Comparison of ENCODE assay signal across 8 cellular contexts in the genomic region with DNA sequence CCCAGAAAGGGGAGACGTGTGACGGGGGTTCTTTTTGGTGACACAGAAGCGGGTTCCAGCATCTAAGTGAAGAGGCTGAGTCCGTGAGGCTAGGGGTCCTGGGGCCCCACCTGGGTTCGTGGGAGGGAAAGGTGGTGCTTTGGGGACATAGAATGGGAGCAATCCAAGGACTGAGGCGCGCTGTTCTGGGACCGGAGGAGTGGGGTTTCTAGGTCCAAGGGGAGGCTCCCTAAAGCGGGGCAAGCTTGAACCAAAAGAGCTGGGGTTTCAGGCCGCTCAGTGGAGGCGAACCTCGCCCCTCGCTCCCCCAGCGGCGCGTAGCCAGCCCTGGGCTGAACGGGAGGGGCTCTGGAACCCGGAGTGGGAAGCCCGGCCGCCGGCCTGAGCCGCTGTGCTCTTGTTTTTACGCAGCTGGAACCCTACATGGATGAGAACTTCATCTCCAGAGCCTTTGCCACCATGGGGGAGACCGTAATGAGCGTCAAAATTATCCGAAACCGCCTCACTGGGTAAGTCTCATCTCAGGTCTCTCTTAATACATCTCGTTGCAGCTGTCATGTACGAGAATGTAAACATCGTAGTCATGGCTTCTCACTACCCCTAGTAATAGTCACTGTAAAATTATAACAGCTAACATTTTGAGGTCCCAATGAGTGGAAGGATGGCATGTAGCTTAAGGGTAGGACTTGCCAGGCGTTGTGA. TPM values are rescaled to one million over a fixed set of nuclear protein-coding genes. Genes with fewer than 3 reads are reported as not detected.
DNase-seq lines count a peak whose midpoint lies in the region; ATAC-seq and TF ChIP-seq lines count a peak whose summit lies in the region.

No MANE protein-coding gene starts in this region.

- H3K27ac ChIP-seq in HUES64 (ENCODE audit: low read depth, low read length) (no peak overlapping the region), endodermal cell (ENCODE audit: low read depth, low read length) (no peak overlapping the region), temporal lobe (ENCODE audit: low read depth, low read length) (peak overlapping the region; percentile 86)

- H3K9me3 Mint-ChIP-seq in WTC11 (no peaks in the 10 kb centered on the region), endodermal cell (no peaks in the 10 kb centered on the region), memory B cell (no peaks in the 10 kb centered on the region)

- CTCF ChIA-PET in WTC11 (lab: Charles Lee): interaction anchor here (0.6 to 2.8 kb wide), 11 partner anchors 10 to 649 kb away, joined by 3 to 9 read pairs (median 5); a partner anchor contains a TSS

- WGBS in HUES64: 8% methylated on average over 31 of the region's 31 CpGs
- 7% methylated on average over 29 to 31 of the region's 31 CpGs for WGBS in endodermal cell (ENCODE audit: insufficient coverage in 1 of 2, insufficient read length in 1 of 2), 2 experiments

- POLR2A ChIA-PET in WTC11 (lab: Charles Lee): interaction anchor here (0.5 to 2.3 kb wide), 5 partner anchors 24 to 258 kb away, joined by 3 to 17 read pairs (median 3); no protein-coding TSS in a partner anchor

- H3K27ac Mint-ChIP-seq in WTC11 (peak overlapping the region; percentile 83), endodermal cell (peak overlapping the region; percentile 96), memory B cell (peak overlapping the region; percentile 97)

- TF ChIP-seq CTCF in WTC11 (IDR thresholded peaks at IDR 0.05) (no peak), endodermal cell (conservative IDR thresholded peaks at IDR 0.05) (no peak)

- no peaks in the 10 kb centered on the region for H3K27me3 Mint-ChIP-seq in WTC11 (ENCODE audit: low read depth)
- peaks cover 1% of the 10 kb centered on the region for H3K27me3 Mint-ChIP-seq in endodermal cell (ENCODE audit: insufficient read depth)
- H3K27me3 Mint-ChIP-seq in memory B cell: no peaks in the 10 kb centered on the region

- H3K36me3 Mint-ChIP-seq in WTC11: peaks cover 19% of the 10 kb centered on the region
- peaks cover 26% of the 10 kb centered on the region for H3K36me3 Mint-ChIP-seq in endodermal cell (ENCODE audit: low read depth)
- peaks cover 11% of the 10 kb centered on the region for H3K36me3 Mint-ChIP-seq in memory B cell

- no peaks in the 10 kb centered on the region for H3K9me3 ChIP-seq in HUES64 (ENCODE audit: insufficient read depth, low read depth, low read length)
- H3K9me3 ChIP-seq in endodermal cell (ENCODE audit: control insufficient read depth, low read length): no peaks in the 10 kb centered on the region

- H3K4me3 Mint-ChIP-seq in WTC11 (peak overlapping the region; percentile 96), endodermal cell (peak overlapping the region; percentile 99), memory B cell (peak overlapping the region; percentile 99)

- peak; percentile 62 for DNase-seq in NCI-H1092 treated with DMSO at 0.1 percent for 48 hours (lab: John Stamatoyannopoulos, UW)
- DNase-seq in NCI-H1092 (lab: John Stamatoyannopoulos, UW): no peak
- DNase-seq in WTC11 (ENCODE audit: low spot score): peak; percentile 59
- DNase-seq in endodermal cell: no peak
- no peak for DNase-seq in memory B cell (ENCODE audit: low spot score in 2 of 2)

- peaks cover 23% of the 10 kb centered on the region for H3K36me3 ChIP-seq in HUES64 (ENCODE audit: insufficient read depth, low read length)
- peaks cover 16% of the 10 kb centered on the region for H3K36me3 ChIP-seq in endodermal cell (ENCODE audit: control insufficient read depth, insufficient read depth, low read length)

- H3K9ac ChIP-seq in HUES64 (ENCODE audit: low read depth, low read length) (peak overlapping the region; percentile 82), endodermal cell (ENCODE audit: extremely low read depth, low read length, poor library complexity, severe bottlenecking) (peak overlapping the region; percentile 68)

- H3K27me3 ChIP-seq in HUES64 (ENCODE audit: insufficient read depth, low read length): no peaks in the 10 kb centered on the region
- no peaks in the 10 kb centered on the region for H3K27me3 ChIP-seq in endodermal cell (ENCODE audit: control insufficient read depth, insufficient read depth, low read length, poor library complexity, severe bottlenecking)

- H3K4me1 ChIP-seq in HUES64 (ENCODE audit: insufficient read depth, low read length): 0 out of 2 replicates have a peak, but pooled peaks cover 5% of the 10 kb centered on the region
- H3K4me1 ChIP-seq in endodermal cell (ENCODE audit: control insufficient read depth, insufficient read depth, low read length): no peaks in the 10 kb centered on the region

- H3K4me3 ChIP-seq in HUES64 (ENCODE audit: low read length) (peak overlapping the region; percentile 90), endodermal cell (ENCODE audit: low read length) (peak overlapping the region; percentile 95)

- ATAC-seq in GM21447 (IDR thresholded peaks at IDR 0.05; ENCODE audit: unreplicated experiment): peak; percentile 29
- peak; percentile 49 for ATAC-seq in WTC11
- peak; percentile 7 for ATAC-seq in memory B cell (ENCODE audit: low read depth)

- H3K4me1 Mint-ChIP-seq in WTC11 (peaks cover 8% of the 10 kb centered on the region), endodermal cell (no peaks in the 10 kb centered on the region), memory B cell (peaks cover 6% of the 10 kb centered on the region)

TF ChIP-seq in WTC11, 78 proteins besides CTCF, POLR2A, EP300 and RAD21 (continues in another document):
- TF ChIP-seq KAT7 (CRISPR knock-in tag; IDR thresholded peaks at IDR 0.05; ENCODE audit: borderline replicate concordance) (0 out of 2 replicates have a peak, but pooled peaks have one; percentile 44), FOXK1 (CRISPR knock-in tag; IDR thresholded peaks at IDR 0.05) (no peak), FOXP1 (CRISPR knock-in tag; IDR thresholded peaks at IDR 0.05; ENCODE audit: borderline replicate concordance) (0 out of 2 replicates have a peak, but pooled peaks have one; percentile 16)
- TF ChIP-seq, protein P1, sequence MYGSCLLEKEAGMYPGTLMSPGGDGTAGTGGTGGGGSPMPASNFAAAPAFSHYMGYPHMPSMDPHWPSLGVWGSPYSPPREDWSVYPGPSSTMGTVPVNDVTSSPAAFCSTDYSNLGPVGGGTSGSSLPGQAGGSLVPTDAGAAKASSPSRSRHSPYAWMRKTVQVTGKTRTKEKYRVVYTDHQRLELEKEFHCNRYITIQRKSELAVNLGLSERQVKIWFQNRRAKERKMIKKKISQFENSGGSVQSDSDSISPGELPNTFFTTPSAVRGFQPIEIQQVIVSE (CRISPR knock-in tag; IDR thresholded peaks at IDR 0.05; ENCODE audit: borderline replicate concordance): no peak
- TF ChIP-seq, protein P2, sequence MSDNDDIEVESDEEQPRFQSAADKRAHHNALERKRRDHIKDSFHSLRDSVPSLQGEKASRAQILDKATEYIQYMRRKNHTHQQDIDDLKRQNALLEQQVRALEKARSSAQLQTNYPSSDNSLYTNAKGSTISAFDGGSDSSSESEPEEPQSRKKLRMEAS (CRISPR knock-in tag; IDR thresholded peaks at IDR 0.05): no peak
- TF ChIP-seq, protein P3, sequence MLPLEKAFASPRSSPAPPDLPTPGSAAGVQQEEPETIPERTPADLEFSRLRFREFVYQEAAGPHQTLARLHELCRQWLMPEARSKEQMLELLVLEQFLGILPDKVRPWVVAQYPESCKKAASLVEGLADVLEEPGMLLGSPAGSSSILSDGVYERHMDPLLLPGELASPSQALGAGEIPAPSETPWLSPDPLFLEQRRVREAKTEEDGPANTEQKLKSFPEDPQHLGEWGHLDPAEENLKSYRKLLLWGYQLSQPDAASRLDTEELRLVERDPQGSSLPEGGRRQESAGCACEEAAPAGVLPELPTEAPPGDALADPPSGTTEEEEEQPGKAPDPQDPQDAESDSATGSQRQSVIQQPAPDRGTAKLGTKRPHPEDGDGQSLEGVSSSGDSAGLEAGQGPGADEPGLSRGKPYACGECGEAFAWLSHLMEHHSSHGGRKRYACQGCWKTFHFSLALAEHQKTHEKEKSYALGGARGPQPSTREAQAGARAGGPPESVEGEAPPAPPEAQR (CRISPR knock-in tag; IDR thresholded peaks at IDR 0.05): no peak

RNA-seq across cellular contexts. Expression of a gene that starts 0.5 kb away (rescaled TPM):
- polyA plus RNA-seq in HUES64 (2013, experiment 1 of 2): 23.9 TPM
- 22.3 TPM for polyA plus RNA-seq in HUES64 (2013, experiment 2 of 2)
- 30.4 to 40.6 TPM (median 34.0 TPM) in 3 replicates for total RNA-seq in WTC11 (2021)
- total RNA-seq in endodermal cell: 10 to 100 TPM; 49.6 to 53.7 TPM
- 31.5 TPM for polyA plus RNA-seq in endodermal cell (2013, experiment 1 of 2)
- 27.0 TPM for polyA plus RNA-seq in endodermal cell (2013, experiment 2 of 2)
- total RNA-seq in temporal lobe: 22.9 TPM

RNA-seq across cellular contexts. Expression of a gene that starts 38.7 kb away (rescaled TPM):
- polyA plus RNA-seq in HUES64 (2013, experiment 1 of 2): 5.9 TPM
- polyA plus RNA-seq in HUES64 (2013, experiment 2 of 2): 7.2 TPM
- total RNA-seq in WTC11 (2021) (8.9 to 12.6 TPM (median 10.1 TPM) in 3 replicates), endodermal cell (1 to 10 TPM; 2.1 to 3.0 TPM), temporal lobe (3.2 TPM)
- polyA plus RNA-seq in endodermal cell (2013, experiment 1 of 2): 2.6 TPM
- polyA plus RNA-seq in endodermal cell (2013, experiment 2 of 2): 3.1 TPM

RNA-seq across cellular contexts. Expression of a gene that starts 47.5 kb away (rescaled TPM):
- polyA plus RNA-seq in HUES64 (2013, experiment 1 of 2): 73.4 TPM
- polyA plus RNA-seq in HUES64 (2013, experiment 2 of 2): 66.6 TPM
- total RNA-seq in WTC11 (2021) (93.2 to 103 TPM (median 98.2 TPM) in 3 replicates), endodermal cell (10 to 100 TPM; 55.4 to 65.3 TPM), temporal lobe (11.1 TPM)
- 48.1 TPM for polyA plus RNA-seq in endodermal cell (2013, experiment 1 of 2)
- polyA plus RNA-seq in endodermal cell (2013, experiment 2 of 2): 45.8 TPM

Comparison
In these comparisons a context has a peak if more than half of its experiments do, and no peak if none do; other contexts are left out.
1. DNase-seq: peak in NCI-H1092 treated with DMSO at 0.1 percent for 48 hours (single experiment) and WTC11 (single experiment); none in NCI-H1092 (single experiment), endodermal cell (single experiment) and memory B cell (0 of 2).
2. Peak in every context shown above with its lines, with median percentiles within 50 percentile points of each other: ATAC-seq, H3K27ac Mint-ChIP-seq and H3K4me3 Mint-ChIP-seq.